8 cellular contexts compared by ENCODE assay signal in genomic region chr6:29628419-29629281, GRCh38. TPM values are rescaled to one million over a fixed set of nuclear protein-coding genes. Genes with fewer than 3 reads are reported as not detected.
DNase-seq lines count a peak whose midpoint lies in the region; ATAC-seq and TF ChIP-seq lines count a peak whose summit lies in the region.

No MANE protein-coding gene starts in this region.

- H3K27ac ChIP-seq in ascending aorta (peak overlapping the region; percentile 72 to 85), trophoblast cell (ENCODE audit: low read depth, low read length) (no peak overlapping the region)

- peak overlapping the region; percentile 58 for H4K91ac ChIP-seq in trophoblast cell (ENCODE audit: low read depth, low read length)

- H2AK5ac ChIP-seq in trophoblast cell (ENCODE audit: low read length), result no peak overlapping the region

- no peak overlapping the region for H3K23ac ChIP-seq in trophoblast cell (ENCODE audit: low read length)

- H2BK5ac ChIP-seq in trophoblast cell (ENCODE audit: low read depth, low read length, poor library complexity), result no peak overlapping the region

- H2BK12ac ChIP-seq in trophoblast cell (ENCODE audit: low read length), result no peak overlapping the region

- H4K8ac ChIP-seq in trophoblast cell (ENCODE audit: low read depth, low read length), result no peak overlapping the region

- H3K4me2 ChIP-seq in trophoblast cell (ENCODE audit: low read length), result peak overlapping the region; percentile 97

- H3K4me1 ChIP-seq in ascending aorta (peaks cover 11 to 25% of the 10 kb centered on the region in 2 donors), trophoblast cell (ENCODE audit: control insufficient read depth in 1 of 2, insufficient read depth in 2 of 2, low read length in 2 of 2) (peaks cover 13 to 14% of the 10 kb centered on the region in 2 experiments)

- H3K79me1 ChIP-seq in trophoblast cell (ENCODE audit: low read length), result peaks cover 6% of the 10 kb centered on the region

- H2AFZ ChIP-seq in trophoblast cell (ENCODE audit: insufficient read depth, low read length, poor library complexity), result peak overlapping the region; percentile 67

- TF ChIP-seq CTCF in GM12872 (IDR thresholded peaks at IDR 0.05; ENCODE audit: insufficient read depth, low read depth, low read length) (peak; percentile 88), ascending aorta (IDR thresholded peaks at IDR 0.05) (peak; percentile 55 to 81 (median 80))

- peaks cover 2% of the 10 kb centered on the region for H3K79me2 ChIP-seq in trophoblast cell (ENCODE audit: control insufficient read depth, insufficient read depth, low read length, poor library complexity)

- no CpG with 5 or more reads among the region's 32 CpGs for WGBS in trophoblast cell (ENCODE audit: extremely low coverage, insufficient coverage, insufficient read length)

- no peak overlapping the region for H3K4ac ChIP-seq in trophoblast cell (ENCODE audit: low read depth, low read length)

- H3K4me3 ChIP-seq in ascending aorta, result peak overlapping the region; percentile 72 to 85
- peak overlapping the region; percentile 71 for H3K4me3 ChIP-seq in trophoblast cell (ENCODE audit: low read depth, low read length)

- H3K9ac ChIP-seq in trophoblast cell (ENCODE audit: low read length), result no peak overlapping the region

- no peak overlapping the region for H3K14ac ChIP-seq in trophoblast cell (ENCODE audit: low read length)

- H3K27me3 ChIP-seq in ascending aorta, result no peaks in the 10 kb centered on the region
- H3K27me3 ChIP-seq in trophoblast cell (ENCODE audit: insufficient read depth, low read length), result peaks cover 9% of the 10 kb centered on the region

- DNase-seq in NCI-H187 treated with DMSO at 0.1 percent for 48 hours (lab: John Stamatoyannopoulos, UW), result peak; percentile 8
- peak; percentile 38 for DNase-seq in T-helper 22 cell (ENCODE audit: low read depth)
- DNase-seq in ascending aorta (ENCODE audit: low spot score in 2 of 2), result peak; percentile 41 to 86
- peak; percentile 84 for DNase-seq in left ventricle myocardium superior
- peak in 1 of 2 donors; percentile 39 for DNase-seq in trophoblast cell

- no peak overlapping the region for H4K12ac ChIP-seq in trophoblast cell (ENCODE audit: low read depth, low read length)

- no peaks in the 10 kb centered on the region for H3K9me3 ChIP-seq in ascending aorta
- H3K9me3 ChIP-seq in trophoblast cell (ENCODE audit: insufficient read depth, low read depth, low read length), result no peaks in the 10 kb centered on the region

- no peak overlapping the region for H3K18ac ChIP-seq in trophoblast cell (ENCODE audit: low read length)

- ATAC-seq in left ventricle myocardium superior (peak; percentile 57), HG02798 (IDR thresholded peaks at IDR 0.05; ENCODE audit: poor library complexity, unreplicated experiment) (no peak), GM19023 (IDR thresholded peaks at IDR 0.05; ENCODE audit: unreplicated experiment) (no peak)

- no peak overlapping the region for H2BK120ac ChIP-seq in trophoblast cell (ENCODE audit: insufficient read depth, low read length, poor library complexity)

- H3K36me3 ChIP-seq in ascending aorta (peaks cover 0 to 1% of the 10 kb centered on the region in 2 donors), trophoblast cell (ENCODE audit: control insufficient read depth in 1 of 2, insufficient read depth in 2 of 2, low read length in 2 of 2) (peaks cover 2 to 3% of the 10 kb centered on the region in 2 experiments)

- intact Hi-C loops in ascending aorta (cut with DNase I) (loop anchor here (1.0 to 10.0 kb wide), 2 partner anchors 124 to 696 kb away; partner anchors contain the start of gene TRIM39), left ventricle myocardium superior (cut with micrococcal nuclease) (no loop called here)

RNA-seq across cellular contexts. Expression of gene GABBR1, which starts 4.3 kb away (rescaled TPM):
- total RNA-seq in ascending aorta, result 166 TPM
- total RNA-seq in left ventricle myocardium superior, result 22.6 TPM
- polyA plus RNA-seq in trophoblast cell (2013), result 15.2 and 15.5 TPM in 2 replicates

RNA-seq across cellular contexts. Expression of gene MOG, which starts 28.2 kb away (rescaled TPM):
- not detected for total RNA-seq in ascending aorta
- 5.4 TPM for total RNA-seq in left ventricle myocardium superior
- polyA plus RNA-seq in trophoblast cell (2013), result 0.07 TPM in 1 of 2 replicates, not detected in the other

RNA-seq across cellular contexts. Expression of gene OR2H2, which starts 43.7 kb away (rescaled TPM):
- not detected for total RNA-seq in ascending aorta
- total RNA-seq in left ventricle myocardium superior, result not detected
- polyA plus RNA-seq in trophoblast cell (2013), result not detected in 2 replicates

RNA-seq across cellular contexts. Expression of gene ZFP57, which starts 52.3 kb away (rescaled TPM):
- not detected for total RNA-seq in ascending aorta
- not detected for total RNA-seq in left ventricle myocardium superior
- polyA plus RNA-seq in trophoblast cell (2013), result 0.38 and 0.71 TPM in 2 replicates
